Comparison of ENCODE assay signal across 9 cellular contexts in the genomic region with DNA sequence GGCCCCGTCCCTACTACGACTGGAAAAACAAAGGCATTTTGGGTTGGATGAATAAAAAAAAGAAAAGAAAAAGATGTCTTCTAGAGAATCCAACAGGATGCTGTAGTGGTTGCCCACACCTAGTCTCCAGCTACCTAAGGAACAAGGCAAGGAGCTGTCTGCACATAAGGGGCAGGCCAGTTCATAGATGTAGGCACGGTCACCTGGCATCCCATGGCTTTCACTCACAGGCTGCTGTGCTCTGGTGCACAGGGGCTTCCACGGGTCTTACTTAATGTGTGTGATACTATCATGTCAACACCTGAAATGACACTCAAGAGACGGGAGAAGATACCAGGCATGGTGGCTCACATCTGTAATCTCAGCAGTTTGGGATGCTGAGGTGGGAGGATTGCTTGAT. TPM values are rescaled to one million over a fixed set of nuclear protein-coding genes. Genes with fewer than 3 reads are reported as not detected.
DNase-seq lines count a peak whose midpoint lies in the region; ATAC-seq and TF ChIP-seq lines count a peak whose summit lies in the region.
"Had no signal": no experiment of that assay in that cellular context is flagged by ENCODE, and none has a peak within 500 bp of the region (broad histone marks: within the 10 kb centered on the region; RNA-seq: fewer than 3 reads in every experiment).

No MANE protein-coding gene starts in this region.

- ATAC-seq in central memory CD8-positive, alpha-beta T cell (replicated peaks; ENCODE audit: extremely low read depth, poor library complexity, severe bottlenecking) = no peak
- ATAC-seq in naive B cell (ENCODE audit: low read depth in 2 of 2) = no peak
- no peak for ATAC-seq in HG03521 (IDR thresholded peaks at IDR 0.05; ENCODE audit: unreplicated experiment)

- no peak for TF ChIP-seq CTCF in GM13976 (IDR thresholded peaks at IDR 0.05; ENCODE audit: borderline replicate concordance, control extremely low read depth, extremely low read depth, insufficient read depth, missing control alignments)

- peaks cover 22% of the 10 kb centered on the region for H3K36me3 Mint-ChIP-seq in central memory CD8-positive, alpha-beta T cell (ENCODE audit: insufficient read depth)
- H3K36me3 Mint-ChIP-seq in naive B cell = no peaks in the 10 kb centered on the region

- peak overlapping the region; percentile 62 for H3K4me3 Mint-ChIP-seq in central memory CD8-positive, alpha-beta T cell
- H3K4me3 Mint-ChIP-seq in naive B cell = peak overlapping the region; percentile 60 to 87 (median 76)

- H3K4me1 Mint-ChIP-seq in central memory CD8-positive, alpha-beta T cell = peaks cover 45% of the 10 kb centered on the region
- H3K4me1 Mint-ChIP-seq in naive B cell = peaks cover 46 to 56% (median 46%) of the 10 kb centered on the region in 3 donors

- in situ Hi-C loops in GM13976 (cut with MboI; ENCODE audit: low sequenced_read_pairs, unreplicated experiment) = no loop called here

- H3K27ac Mint-ChIP-seq in central memory CD8-positive, alpha-beta T cell (ENCODE audit: low read depth) = peak overlapping the region; percentile 48
- H3K27ac Mint-ChIP-seq in naive B cell = peak overlapping the region; percentile 68 to 86 (median 80)

- no peaks in the 10 kb centered on the region for H3K9me3 Mint-ChIP-seq in central memory CD8-positive, alpha-beta T cell
- no peaks in the 10 kb centered on the region for H3K9me3 Mint-ChIP-seq in naive B cell

- H3K27me3 Mint-ChIP-seq in central memory CD8-positive, alpha-beta T cell = no peaks in the 10 kb centered on the region
- no peaks in the 10 kb centered on the region for H3K27me3 Mint-ChIP-seq in naive B cell

- peak; percentile 8 for DNase-seq in stimulated activated CD4-positive, alpha-beta T cell treated with anti-CD3 and anti-CD28 coated beads, Interleukin-4, amount 100 ng/mL, for 24 hours
- DNase-seq in stimulated activated CD4-positive, alpha-beta T cell treated with anti-CD3 and anti-CD28 coated beads, Interleukin-4, amount 100 ng/mL, for 1 hour = no peak
- DNase-seq in central memory CD8-positive, alpha-beta T cell (ENCODE audit: low spot score in 2 of 2) = no peak
- no peak for DNase-seq in naive B cell
- no peak for DNase-seq in KG1 (lab: John Stamatoyannopoulos, UW)
- no peak for DNase-seq in cortex of kidney (lab: John Stamatoyannopoulos, UW)
- DNase-seq in GM13976 (ENCODE audit: low spot score) = no peak
- DNase-seq: NCI-H2171 treated with DMSO at 0.1 percent for 48 hours had no signal

RNA-seq across cellular contexts. Expression of a gene that starts 1.0 kb away (rescaled TPM):
- 1 to 10 TPM; 6.5 to 9.7 (median 8.8) TPM for polyA plus RNA-seq in naive B cell (ENCODE audit: low read depth in 6 of 6)
